Comparison of ENCODE assay signal across 21 cellular contexts in genomic region chr5:139110526-139111168, GRCh38.
A peak's percentile ranks its signal among the peaks of the same experiment; 100 is the strongest.
DNase-seq lines count a peak whose midpoint lies in the region.
"Had no signal": no experiment of that assay in that cellular context is flagged by ENCODE, and none has a peak within 500 bp of the region (broad histone marks: within the 10 kb centered on the region; RNA-seq: fewer than 3 reads in every experiment).

No MANE protein-coding gene starts in this region.

- H3K27me3 ChIP-seq in layer of hippocampus (ENCODE audit: control insufficient read depth, insufficient read depth, low read length): no peaks in the 10 kb centered on the region

- DNase-seq in Ammon's horn (ENCODE audit: low spot score) (peak; percentile 81), C1 segment of cervical spinal cord (lab: John Stamatoyannopoulos, UW) (peak in 8 of 14 donors; percentile 23 to 57 (median 34)), SK-N-DZ (ENCODE audit: low spot score) (peak; percentile 41), NK-92 (lab: John Stamatoyannopoulos, UW; ENCODE audit: unreplicated experiment) (no peak), NCI-H2081 (lab: John Stamatoyannopoulos, UW) (no peak), NCI-H526 (lab: John Stamatoyannopoulos, UW) (no peak)
- DNase-seq in activated CD4-positive, alpha-beta T cell treated with anti-CD3 and anti-CD28 coated beads, Interleukin-2, amount 50 U/mL, for 1 hour: no peak
- DNase-seq: activated CD4-positive, alpha-beta T cell treated with anti-CD3 and anti-CD28 coated beads, Interleukin-2, amount 50 U/mL, for 48 hours; activated naive CD4-positive, alpha-beta T cell treated with anti-CD3 and anti-CD28 coated beads, Interleukin-2, amount 50 U/mL, for 16 hours; CD4-positive, alpha-beta memory T cell; cortex of kidney; DMS153; foreskin fibroblast; Kasumi-1; mesenchymal stem cell; NCI-H146; occipital lobe; SIG-M5; stimulated activated naive CD4-positive, alpha-beta T cell treated with Interleukin-2 at 50 U/mL for 16 hours; T-cell had no signal

- H3K27ac ChIP-seq in layer of hippocampus (ENCODE audit: low read depth, low read length): peak overlapping the region; percentile 49

Comparison
In these comparisons a context has a peak if more than half of its experiments do, and no peak if none do; other contexts are left out.
1. DNase-seq: peak in Ammon's horn (single experiment), C1 segment of cervical spinal cord (8 of 14) and SK-N-DZ (single experiment); none in activated CD4-positive, alpha-beta T cell treated with anti-CD3 and anti-CD28 coated beads, Interleukin-2, amount 50 U/mL, for 1 hour (single experiment), NK-92 (single experiment), NCI-H2081 (0 of 2) and NCI-H526 (0 of 2).